8 cellular contexts compared by ENCODE assay signal in the genomic region with DNA sequence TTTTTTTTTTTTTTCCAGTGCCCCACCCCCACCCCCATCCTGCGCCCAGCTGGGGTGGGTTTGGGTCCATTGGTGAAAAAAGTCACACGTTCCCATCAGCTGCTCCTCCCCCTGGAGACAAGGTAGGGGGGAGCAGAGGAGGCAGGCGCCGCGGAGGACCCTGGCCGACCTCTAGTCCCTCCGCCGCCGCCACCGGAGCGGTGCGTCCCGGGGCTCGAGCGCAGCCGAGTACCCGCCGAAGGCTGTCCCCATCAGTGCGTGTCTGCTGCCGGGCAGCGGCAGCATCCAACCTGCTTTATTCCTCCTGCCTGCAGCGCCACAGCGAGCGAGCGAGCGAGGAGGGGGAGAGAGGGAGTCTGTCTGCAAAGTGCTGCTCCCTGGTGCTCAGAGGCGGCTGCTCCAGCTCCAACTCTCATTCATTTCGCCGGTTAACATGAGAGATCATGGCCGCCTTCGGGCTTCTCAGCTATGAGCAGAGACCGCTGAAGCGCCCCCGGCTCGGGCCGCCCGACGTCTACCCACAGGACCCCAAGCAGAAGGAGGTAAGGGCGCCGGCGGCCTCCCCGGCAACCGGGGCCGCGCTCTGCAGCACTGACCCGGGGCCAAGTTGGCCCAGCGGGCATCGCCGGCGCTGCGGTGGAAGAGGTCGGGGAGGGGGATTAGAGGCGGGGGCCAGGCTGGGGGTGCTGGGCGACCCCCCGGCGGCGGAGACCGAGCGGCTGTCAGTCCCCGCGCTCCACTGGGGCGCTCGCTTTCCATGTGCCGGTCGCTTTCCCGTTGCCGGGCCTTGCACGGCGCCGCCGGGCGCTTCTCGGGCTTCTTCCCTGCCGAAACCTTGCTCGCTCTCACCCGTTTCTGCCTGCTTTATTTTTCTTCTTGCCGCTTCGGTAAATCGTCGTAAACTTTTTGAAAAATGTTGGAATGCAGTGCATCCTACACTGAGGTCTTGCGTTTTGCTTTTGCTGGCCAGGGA. TPM values are rescaled to one million over a fixed set of nuclear protein-coding genes. Genes with fewer than 3 reads are reported as not detected.
DNase-seq lines count a peak whose midpoint lies in the region; ATAC-seq and TF ChIP-seq lines count a peak whose summit lies in the region.

No MANE protein-coding gene starts in this region.

- TF ChIP-seq CTCF in C4-2B (conservative IDR thresholded peaks at IDR 0.05), result peak; percentile 68
- peak; percentile 61 for TF ChIP-seq CTCF in epithelial cell of proximal tubule (conservative IDR thresholded peaks at IDR 0.05; ENCODE audit: low read depth, low read length)

- H3K27ac ChIP-seq in C4-2B, result peak overlapping the region; percentile 10; the same call in 1 of the 2 replicates

- peak; percentile 88 for DNase-seq in NCI-H82 (lab: John Stamatoyannopoulos, UW)
- peak; percentile 36 for DNase-seq in activated T-cell treated with anti-CD3 and anti-CD28 coated beads for 4 hours
- peak; percentile 16 for DNase-seq in epithelial cell of proximal tubule (ENCODE audit: low read depth)
- peak; percentile 79 for DNase-seq in mucosa of gallbladder (ENCODE audit: low spot score)
- DNase-seq in stimulated activated CD8-positive, alpha-beta memory T cell treated with anti-CD3 and anti-CD28 coated beads, Interleukin-4, amount 100 ng/mL, for 1 hour (ENCODE audit: low read depth in 2 of 2, low spot score in 1 of 2), result peak; percentile 27 to 35

- H3K4me3 ChIP-seq in epithelial cell of proximal tubule (ENCODE audit: low read depth, low read length), result peak overlapping the region; percentile 59

- ATAC-seq in GM19438 (IDR thresholded peaks at IDR 0.05; ENCODE audit: low read depth, unreplicated experiment) (peak; percentile 59), HG03571 (IDR thresholded peaks at IDR 0.05; ENCODE audit: unreplicated experiment) (peak; percentile 65)

RNA-seq across cellular contexts. Expression of gene MED12L, which starts 1.3 kb away (rescaled TPM):
- 0.12 and 0.80 TPM in 2 replicates for total RNA-seq in epithelial cell of proximal tubule
- 7.5 TPM for total RNA-seq in mucosa of gallbladder

Comparison
In these comparisons a context has a peak if more than half of its experiments do, and no peak if none do; other contexts are left out.
1. Peak in every context shown above with its lines: DNase-seq, ATAC-seq, H3K4me3 ChIP-seq and H3K27ac ChIP-seq.
2. DNase-seq: peak in every context shown above with its lines; median percentile 88 in NCI-H82; 79 in mucosa of gallbladder; 36 in activated T-cell treated with anti-CD3 and anti-CD28 coated beads for 4 hours; 31 in stimulated activated CD8-positive, alpha-beta memory T cell treated with anti-CD3 and anti-CD28 coated beads, Interleukin-4, amount 100 ng/mL, for 1 hour; 16 in epithelial cell of proximal tubule.